ENCODE assay signal across 27 cellular contexts in the genomic region with DNA sequence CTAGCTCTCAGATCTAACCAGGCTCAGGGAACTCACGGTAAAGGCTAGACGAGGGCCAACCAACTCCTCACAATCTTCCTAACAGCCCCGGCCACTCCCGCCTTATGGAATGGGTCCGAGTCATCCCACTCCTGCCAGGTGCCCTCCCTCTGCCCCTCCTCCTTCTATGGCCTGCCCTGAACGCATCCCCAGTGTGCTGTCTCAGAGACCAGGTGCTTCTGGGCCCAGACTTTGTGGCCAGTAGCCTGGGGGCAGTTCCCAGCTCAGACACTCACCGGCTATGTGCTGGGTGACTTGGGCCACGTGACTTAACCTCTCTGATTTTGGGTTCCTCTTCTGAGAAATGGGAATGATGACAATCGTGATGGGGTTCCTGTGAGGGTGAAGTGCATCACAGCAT.
"Had no signal": no experiment of that assay in that cellular context is flagged by ENCODE, and none has a peak within 500 bp of the region (broad histone marks: within the 10 kb centered on the region; RNA-seq: fewer than 3 reads in every experiment).

No MANE protein-coding gene starts in this region.

- FAIRE-seq: bronchial epithelial cell, endothelial cell of umbilical vein, frontal cortex had no signal

- ATAC-seq: activated T-helper 17 cell treated with anti-CD3 and anti-CD28 coated beads, Interleukin-2, amount 50 U/mL, for 72 hours; effector memory CD8-positive, alpha-beta T cell; esophagus mucosa; left cardiac atrium; mucosa of descending colon; right lobe of liver; stimulated activated memory B cell treated with anti-CD40 and anti-IgM and Interleukin-4, amounts not matched to agents 10 μg/mL and 1 μg/mL and 100 μg/mL, for 72 hours had no signal

- H3K4me1 Mint-ChIP-seq: activated T-helper 17 cell treated with anti-CD3 and anti-CD28 coated beads, Interleukin-2, amount 50 U/mL, for 72 hours; stimulated activated memory B cell treated with anti-CD40 and anti-IgM and Interleukin-4, amounts not matched to agents 10 μg/mL and 1 μg/mL and 100 μg/mL, for 72 hours had no signal

- H3K36me3 ChIP-seq: colonic mucosa, right lobe of liver, transverse colon had no signal

- H3K36me3 Mint-ChIP-seq: memory B cell; stimulated activated memory B cell treated with anti-CD40 and anti-IgM and Interleukin-4, amounts not matched to agents 10 μg/mL and 1 μg/mL and 100 μg/mL, for 72 hours had no signal

- H2AFZ ChIP-seq: parathyroid adenoma had no signal

- H3K27ac ChIP-seq: colonic mucosa, dorsolateral prefrontal cortex, parathyroid adenoma, right lobe of liver, skin epidermis, stomach, suprapubic skin, transverse colon, VCaP had no signal

- H3K27ac Mint-ChIP-seq: activated T-cell treated with anti-CD3 and anti-CD28 coated beads, Interleukin-2, amount 50 U/mL, for 24 hours; activated T-helper 17 cell treated with anti-CD3 and anti-CD28 coated beads, Interleukin-2, amount 50 U/mL, for 72 hours; effector memory CD8-positive, alpha-beta T cell; memory B cell; nephron progenitor cell; stimulated activated memory B cell treated with anti-CD40 and anti-IgM and Interleukin-4, amounts not matched to agents 10 μg/mL and 1 μg/mL and 100 μg/mL, for 72 hours; T-helper 2 cell treated with Interferon-gamma antibody and Interleukin-4, amounts not matched to agents 5 μg/mL and 100 μg/mL, for 36 hours had no signal

- H3K4me3 Mint-ChIP-seq: activated T-cell treated with anti-CD3 and anti-CD28 coated beads, Interleukin-2, amount 50 U/mL, for 24 hours; activated T-helper 17 cell treated with anti-CD3 and anti-CD28 coated beads, Interleukin-2, amount 50 U/mL, for 72 hours; effector memory CD8-positive, alpha-beta T cell; memory B cell; nephron progenitor cell; stimulated activated memory B cell treated with anti-CD40 and anti-IgM and Interleukin-4, amounts not matched to agents 10 μg/mL and 1 μg/mL and 100 μg/mL, for 72 hours; T-helper 2 cell treated with Interferon-gamma antibody and Interleukin-4, amounts not matched to agents 5 μg/mL and 100 μg/mL, for 36 hours had no signal

- H3K79me2 ChIP-seq: parathyroid adenoma had no signal

- DNase-seq: activated naive CD4-positive, alpha-beta T cell treated with Interleukin-2 at 50 U/mL for 16 hours; amygdala; colonic mucosa; effector memory CD8-positive, alpha-beta T cell; glutamatergic neuron; hippocampal formation; left cardiac atrium; nephron progenitor cell; nucleus accumbens; stomach; transverse colon had no signal

- H3K9me3 ChIP-seq: colonic mucosa, mucosa of descending colon, right lobe of liver, stomach, suprapubic skin, transverse colon had no signal

- H3K27me3 ChIP-seq: colonic mucosa, right lobe of liver, stomach, suprapubic skin, transverse colon had no signal

- H3K4me3 ChIP-seq: colonic mucosa, dorsolateral prefrontal cortex, mucosa of descending colon, right lobe of liver, skin epidermis, stomach, suprapubic skin, transverse colon had no signal

- H3K9ac ChIP-seq: parathyroid adenoma had no signal

- H3K9me3 Mint-ChIP-seq: activated T-cell treated with anti-CD3 and anti-CD28 coated beads, Interleukin-2, amount 50 U/mL, for 24 hours; activated T-helper 17 cell treated with anti-CD3 and anti-CD28 coated beads, Interleukin-2, amount 50 U/mL, for 72 hours; effector memory CD8-positive, alpha-beta T cell; memory B cell; nephron progenitor cell; stimulated activated memory B cell treated with anti-CD40 and anti-IgM and Interleukin-4, amounts not matched to agents 10 μg/mL and 1 μg/mL and 100 μg/mL, for 72 hours; T-helper 2 cell treated with Interferon-gamma antibody and Interleukin-4, amounts not matched to agents 5 μg/mL and 100 μg/mL, for 36 hours had no signal

- H3K4me1 ChIP-seq: colonic mucosa, parathyroid adenoma, right lobe of liver, stomach, suprapubic skin, transverse colon had no signal
